In the genomic region with DNA sequence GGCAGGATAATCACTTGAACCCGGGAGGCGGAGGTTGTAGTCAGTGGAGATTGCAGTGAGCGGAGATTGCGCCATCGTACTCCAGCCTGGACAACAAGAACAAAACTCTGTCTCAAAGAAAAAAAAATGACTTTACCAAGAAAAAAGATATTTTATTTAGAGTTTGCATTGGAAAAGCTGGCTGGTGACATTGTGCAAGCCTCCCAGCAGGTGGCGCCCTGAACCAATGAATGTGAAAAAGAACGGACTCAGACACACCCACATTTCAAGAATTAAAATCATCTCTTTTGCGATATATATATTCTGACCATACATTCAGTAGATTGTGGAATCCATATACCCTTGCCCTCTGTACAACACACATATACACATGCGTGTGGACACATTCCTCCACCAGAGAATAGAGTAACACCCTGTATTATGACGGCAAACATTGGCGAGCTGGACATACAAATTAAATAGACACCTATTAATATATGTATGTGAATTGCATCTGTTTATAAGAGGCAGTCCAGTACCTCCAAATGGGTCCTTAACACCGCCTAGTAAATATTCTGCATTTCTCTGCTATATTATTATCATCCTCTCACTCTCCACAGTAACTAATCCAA, we compare ENCODE assay signal across 8 cellular contexts. TPM values are rescaled to one million over a fixed set of nuclear protein-coding genes. Genes with fewer than 3 reads are reported as not detected.
A peak's percentile ranks its signal among the peaks of the same experiment; 100 is the strongest.
DNase-seq lines count a peak whose midpoint lies in the region; ATAC-seq, FAIRE-seq and TF ChIP-seq lines count a peak whose summit lies in the region.

No MANE protein-coding gene starts in this region.

- no peaks in the 10 kb centered on the region for H3K9me3 ChIP-seq in parathyroid adenoma (ENCODE audit: control insufficient read depth, low read length)
- H3K9me3 ChIP-seq in upper lobe of right lung, result no peaks in the 10 kb centered on the region

- DNase-seq in Daoy (ENCODE audit: low read depth) (peak; percentile 74), HTR-8/SVneo (ENCODE audit: insufficient read length, low spot score) (peak; percentile 37), SK-MEL-5 (ENCODE audit: low read depth, low spot score) (peak; percentile 76), glomerular endothelial cell (ENCODE audit: extremely low read depth, low read depth, low spot score) (peak; percentile 34), upper lobe of right lung (peak; percentile 78)
- peak; percentile 76 for DNase-seq in activated naive CD4-positive, alpha-beta T cell treated with Interleukin-2 at 50 U/mL for 16 hours

- H3K4me3 ChIP-seq in parathyroid adenoma (ENCODE audit: low read depth, low read length) (no peak overlapping the region), upper lobe of right lung (no peak overlapping the region)

- peak; percentile 51 for TF ChIP-seq CTCF in parathyroid adenoma (IDR thresholded peaks at IDR 0.05)
- TF ChIP-seq CTCF in upper lobe of right lung (IDR thresholded peaks at IDR 0.05), result peak; percentile 87

- intact Hi-C loops in upper lobe of right lung (cut with DNase I), result no loop called here

- ATAC-seq in upper lobe of right lung (peak; percentile 70), GM18909 (IDR thresholded peaks at IDR 0.05; ENCODE audit: poor library complexity, unreplicated experiment) (no peak)

- no peak overlapping the region for H3K4me2 ChIP-seq in parathyroid adenoma (ENCODE audit: low read length)

- H2AFZ ChIP-seq in parathyroid adenoma, result no peak overlapping the region

- H3K27me3 ChIP-seq in parathyroid adenoma (ENCODE audit: control insufficient read depth, insufficient read depth, low read length), result no peaks in the 10 kb centered on the region
- H3K27me3 ChIP-seq in upper lobe of right lung, result no peaks in the 10 kb centered on the region

- no peaks in the 10 kb centered on the region for H3K36me3 ChIP-seq in parathyroid adenoma (ENCODE audit: control insufficient read depth, insufficient read depth, low read length)
- H3K36me3 ChIP-seq in upper lobe of right lung, result no peaks in the 10 kb centered on the region

- no peak overlapping the region for H3K9ac ChIP-seq in parathyroid adenoma

- FAIRE-seq in HTR-8/SVneo (lab: Jason Lieb, UNC), result no peak

- H3K27ac ChIP-seq in parathyroid adenoma (no peak overlapping the region), upper lobe of right lung (no peak overlapping the region)

- no peaks in the 10 kb centered on the region for H3K79me2 ChIP-seq in parathyroid adenoma

- in situ Hi-C loops in SK-MEL-5 (cut with HindIII; ENCODE audit: low pct_unique_long_range_greater_than_20kb, low sequenced_read_pairs), result no loop called here

- H3K4me1 ChIP-seq in parathyroid adenoma (no peaks in the 10 kb centered on the region), upper lobe of right lung (no peaks in the 10 kb centered on the region)

RNA-seq across cellular contexts. Expression of gene CADM3, which starts 39.0 kb away (rescaled TPM):
- 0.57 and 0.80 TPM in 2 replicates for total RNA-seq in Daoy (2014; rRNA removed; shearing (Covaris generic))
- total RNA-seq in SK-MEL-5 (2014; rRNA removed; shearing (Covaris generic)), result 1.5 and 1.7 TPM in 2 replicates
- 6.6 and 7.1 TPM in 2 replicates for polyA plus RNA-seq in SK-MEL-5 (2015; cell fraction: cytosol; rRNA removed)
- polyA plus RNA-seq in SK-MEL-5 (2015; cell fraction: nucleus; rRNA removed), result 1.1 and 2.3 TPM in 2 replicates
- total RNA-seq in glomerular endothelial cell (0.76 TPM in 1 of 2 replicates, not detected in the other), upper lobe of right lung (1.7 TPM)

RNA-seq across cellular contexts. Expression of gene AIM2, which starts 55.8 kb away (rescaled TPM):
- total RNA-seq in Daoy (2014; rRNA removed; shearing (Covaris generic)), result 3.9 and 5.3 TPM in 2 replicates
- 2.9 and 3.1 TPM in 2 replicates for total RNA-seq in SK-MEL-5 (2014; rRNA removed; shearing (Covaris generic))
- polyA plus RNA-seq in SK-MEL-5 (2015; cell fraction: cytosol; rRNA removed), result 3.7 and 5.5 TPM in 2 replicates
- polyA plus RNA-seq in SK-MEL-5 (2015; cell fraction: nucleus; rRNA removed), result 9.1 and 11.6 TPM in 2 replicates
- total RNA-seq in glomerular endothelial cell, result not detected in 2 replicates
- total RNA-seq in upper lobe of right lung, result 3.0 TPM
